In genomic region chr4:70996014-70996353, GRCh38 we compare ENCODE assay signal across 12 cellular contexts. TPM values are rescaled to one million over a fixed set of nuclear protein-coding genes. Genes with fewer than 3 reads are reported as not detected.
DNase-seq lines count a peak whose midpoint lies in the region; ATAC-seq, FAIRE-seq and TF ChIP-seq lines count a peak whose summit lies in the region.
"Had no signal": no experiment of that assay in that cellular context is flagged by ENCODE, and none has a peak within 500 bp of the region (broad histone marks: within the 10 kb centered on the region; RNA-seq: fewer than 3 reads in every experiment).

No MANE protein-coding gene starts in this region.

- intact Hi-C loops in HepG2 (cut with micrococcal nuclease; ENCODE audit: unreplicated experiment) (loop anchor here (10.0 kb wide), 1 partner anchor 291 kb away; no protein-coding TSS in a partner anchor), right lobe of liver (cut with DNase I) (no loop called here), upper lobe of right lung (cut with DNase I) (no loop called here)

- H3K4me1 ChIP-seq in HepG2 (ENCODE audit: insufficient read depth, low read length) (peaks cover 43% of the 10 kb centered on the region), right lobe of liver (peaks cover 0 to 11% (median 0%) of the 10 kb centered on the region in 4 donors), hepatocyte (ENCODE audit: insufficient read depth) (no peaks in the 10 kb centered on the region), upper lobe of right lung (peaks cover 14% of the 10 kb centered on the region)

- no peak for TF ChIP-seq EP300 in HepG2 (IDR thresholded peaks at IDR 0.05; ENCODE audit: low read depth in 2 of 2, low read length in 2 of 2)
- no peak for TF ChIP-seq EP300 in HepG2 (CRISPR knock-in tag; IDR thresholded peaks at IDR 0.05; ENCODE audit: borderline replicate concordance)

- H3K9me3 ChIP-seq in HepG2 (ENCODE audit: low read length) (no peaks in the 10 kb centered on the region), right lobe of liver (no peaks in the 10 kb centered on the region), hepatocyte (ENCODE audit: low read depth) (no peaks in the 10 kb centered on the region), upper lobe of right lung (no peaks in the 10 kb centered on the region)

- no peak for FAIRE-seq in HepG2 (lab: Jason Lieb, UNC)
- FAIRE-seq: urothelium cell line had no signal

- DNase-seq in HepG2 (ENCODE audit: low spot score) (no peak), right lobe of liver (no peak), hepatocyte (ENCODE audit: low spot score) (no peak), upper lobe of right lung (no peak), NCI-H1694 treated with DMSO at 0.1 percent for 48 hours (lab: John Stamatoyannopoulos, UW) (no peak), T1000 (lab: John Stamatoyannopoulos, UW) (no peak)
- DNase-seq in central memory CD4-positive, alpha-beta T cell = no peak
- DNase-seq: NCI-H1092 treated with DMSO at 0.1 percent for 48 hours, SHP77 had no signal

- no TSS peak for BruUV-seq in HepG2 (replicated peaks; lab: Mats Ljungman, UMichigan)

- WGBS in HepG2 (ENCODE audit: low lambda C conversion rate) = 57% methylated on average over 4 of the region's 4 CpGs
- 51% methylated on average over 3 of the region's 4 CpGs for WGBS in right lobe of liver (ENCODE audit: insufficient coverage, low coverage, low lambda C conversion rate, missing lambda C conversion rate)
- 79% methylated on average over 4 of the region's 4 CpGs for WGBS in hepatocyte (ENCODE audit: low lambda C conversion rate, missing lambda C conversion rate)

- H3K27ac ChIP-seq in HepG2 (ENCODE audit: extremely low read length, insufficient read depth, low read length) (no peak overlapping the region), right lobe of liver (no peak overlapping the region), hepatocyte (no peak overlapping the region), upper lobe of right lung (no peak overlapping the region)
- H3K27ac ChIP-seq: epithelial cell of prostate had no signal

- in situ Hi-C loops in HepG2 (cut with HindIII; ENCODE audit: extremely low pct_ligation_motif_present, low pct_unique_long_range_greater_than_20kb) = loop anchor here (10.0 kb wide), 1 partner anchor 151 kb away; no protein-coding TSS in a partner anchor

- H3K9me2 ChIP-seq in hepatocyte (replicated peaks; ENCODE audit: insufficient read depth) = no peaks in the 10 kb centered on the region

- ATAC-seq in HepG2 (no peak), right lobe of liver (no peak), upper lobe of right lung (no peak)

- H3K36me3 ChIP-seq in HepG2 (replicated peaks in 1 of 2; ENCODE audit: control insufficient read depth in 1 of 2, insufficient read depth in 2 of 2, low read length in 2 of 2) (no peaks in the 10 kb centered on the region; a peak in 1 of 5 replicates), right lobe of liver (no peaks in the 10 kb centered on the region), hepatocyte (replicated peaks; ENCODE audit: insufficient read depth, low read depth) (no peaks in the 10 kb centered on the region), upper lobe of right lung (peaks cover 10% of the 10 kb centered on the region)

- no peaks in the 10 kb centered on the region; the same call in 1 of the 2 replicates for H4K20me1 ChIP-seq in HepG2 (ENCODE audit: insufficient read depth, low read length)
- no peaks in the 10 kb centered on the region for H4K20me1 ChIP-seq in hepatocyte (ENCODE audit: insufficient read depth, poor library complexity, severe bottlenecking)

- H3K27me3 ChIP-seq in HepG2 (ENCODE audit: control insufficient read depth in 1 of 2, insufficient read depth in 2 of 2, low read length in 2 of 2) (no peaks in the 10 kb centered on the region), right lobe of liver (no peaks in the 10 kb centered on the region), hepatocyte (no peaks in the 10 kb centered on the region), upper lobe of right lung (no peaks in the 10 kb centered on the region)

- CTCF ChIA-PET in HepG2 (lab: Yijun Ruan, JAX; ENCODE audit: low intra/inter-chr PET ratio, low total read pairs) = no interaction called here

- no peak overlapping the region for H2AFZ ChIP-seq in HepG2 (ENCODE audit: low read length)
- no peak overlapping the region for H2AFZ ChIP-seq in hepatocyte

- no peak overlapping the region for H3K9ac ChIP-seq in HepG2 (ENCODE audit: insufficient read depth, low read depth, low read length)

- no peak for TF ChIP-seq RAD21 in HepG2 (CRISPR knock-in tag; IDR thresholded peaks at IDR 0.05)

- H3K4me3 ChIP-seq in HepG2 (replicated peaks in 1 of 3; ENCODE audit: insufficient read depth in 1 of 3, low read depth in 2 of 3, low read length in 3 of 3) = peak overlapping the region in 1 of 3 experiments; percentile 92; a peak in 2 of 6 replicates
- H3K4me3 ChIP-seq in right lobe of liver = no peak overlapping the region
- H3K4me3 ChIP-seq in WI38 (ENCODE audit: low read depth, low read length) = peak overlapping the region; percentile 13; the same call in 1 of the 2 replicates
- no peak overlapping the region for H3K4me3 ChIP-seq in hepatocyte
- peak overlapping the region; percentile 62 for H3K4me3 ChIP-seq in upper lobe of right lung

- peak overlapping the region; percentile 57 for H3K4me2 ChIP-seq in HepG2 (ENCODE audit: low read depth, low read length)
- peak overlapping the region; percentile 21 for H3K4me2 ChIP-seq in hepatocyte

- POLR2A ChIA-PET in HepG2 (lab: Yijun Ruan, JAX) = no interaction called here

- TF ChIP-seq POLR2A in HepG2 (IDR thresholded peaks at IDR 0.05; ENCODE audit: insufficient read depth in 1 of 2, low read depth in 2 of 2, low read length in 2 of 2) = no peak
- no peak for TF ChIP-seq POLR2A in right lobe of liver (IDR thresholded peaks at IDR 0.05)

- TF ChIP-seq CTCF in HepG2 (CRISPR knock-in tag; IDR thresholded peaks at IDR 0.05) (no peak), right lobe of liver (IDR thresholded peaks at IDR 0.05) (no peak), WI38 (IDR thresholded peaks at IDR 0.05; ENCODE audit: low read depth, low read length) (no peak), hepatocyte (IDR thresholded peaks at IDR 0.05; ENCODE audit: poor library complexity) (no peak), upper lobe of right lung (IDR thresholded peaks at IDR 0.05) (no peak)

- H3K79me2 ChIP-seq in HepG2 (ENCODE audit: insufficient read depth, low read length) (peaks cover 42% of the 10 kb centered on the region), hepatocyte (peaks cover 62% of the 10 kb centered on the region)

TF ChIP-seq in HepG2, 621 proteins besides CTCF, POLR2A, EP300 and RAD21:
- TF ChIP-seq ZZZ3 (CRISPR knock-in tag; IDR thresholded peaks at IDR 0.05; ENCODE audit: borderline replicate concordance) (no peak), SATB2 (CRISPR knock-in tag; IDR thresholded peaks at IDR 0.05) (no peak), NAIF1 (CRISPR knock-in tag; IDR thresholded peaks at IDR 0.05; ENCODE audit: borderline replicate concordance) (no peak), TSC22D2 (CRISPR knock-in tag; IDR thresholded peaks at IDR 0.05; ENCODE audit: borderline replicate concordance) (no peak), RFX1 (IDR thresholded peaks at IDR 0.05) (no peak), BCL6 (CRISPR knock-in tag; IDR thresholded peaks at IDR 0.05) (no peak), EED (CRISPR knock-in tag; IDR thresholded peaks at IDR 0.05) (no peak), ZNF260 (CRISPR knock-in tag; IDR thresholded peaks at IDR 0.05; ENCODE audit: borderline replicate concordance, low read depth) (no peak), KLF9 (CRISPR knock-in tag; IDR thresholded peaks at IDR 0.05; ENCODE audit: low read depth) (no peak), ZBTB38 (CRISPR knock-in tag; IDR thresholded peaks at IDR 0.05) (no peak), MBNL3 (CRISPR knock-in tag; conservative IDR thresholded peaks at IDR 0.05) (no peak), ZNF460 (CRISPR knock-in tag; IDR thresholded peaks at IDR 0.05; ENCODE audit: borderline replicate concordance) (no peak), ZFP1 (CRISPR knock-in tag; IDR thresholded peaks at IDR 0.05) (no peak)

RNA-seq across cellular contexts. Expression of gene DCK, which starts 2.5 kb away (rescaled TPM):
- total RNA-seq in HepG2 (2016; rRNA removed; fragmentation: Illumina TruSeq; extraction: Trizol) = 21.8 and 33.5 TPM in 2 replicates
- 3.2 and 3.3 TPM in 2 replicates for total RNA-seq in HepG2 (2016; cell fraction: cytosol; rRNA removed; fragmentation: Illumina TruSeq; extraction: Trizol; ENCODE audit: low read depth)
- total RNA-seq in HepG2 (2016; cell fraction: insoluble cytoplasmic fraction; rRNA removed; fragmentation: Illumina TruSeq; extraction: Trizol) = 22.5 and 31.3 TPM in 2 replicates
- total RNA-seq in HepG2 (2016; cell fraction: membrane; rRNA removed; fragmentation: Illumina TruSeq; extraction: Trizol) = 12.4 and 13.6 TPM in 2 replicates
- 13.0 and 17.9 TPM in 2 replicates for total RNA-seq in HepG2 (2016; cell fraction: nucleus; rRNA removed; fragmentation: Illumina TruSeq; extraction: Trizol)
- polyA plus RNA-seq in HepG2 (2011; rRNA removed) = 3.3 and 5.7 TPM in 2 replicates
- polyA plus RNA-seq in HepG2 (2011; cell fraction: cytosol; rRNA removed) = 2.4 and 3.3 TPM in 2 replicates
- 1.6 and 2.1 TPM in 2 replicates for polyA plus RNA-seq in HepG2 (2011; cell fraction: nucleus; rRNA removed)
- polyA plus RNA-seq in HepG2 (2012) = 5.4 and 10.5 TPM in 2 replicates
- polyA plus RNA-seq in HepG2 (2016; cell fraction: cytosol; fragmentation: Illumina TruSeq; extraction: Trizol; ENCODE audit: low read depth) = 2.2 and 2.3 TPM in 2 replicates
- 34.0 and 37.2 TPM in 2 replicates for polyA plus RNA-seq in HepG2 (2016; cell fraction: insoluble cytoplasmic fraction; fragmentation: Illumina TruSeq; extraction: Trizol; ENCODE audit: low read depth)
- polyA plus RNA-seq in HepG2 (2016; cell fraction: membrane; fragmentation: Illumina TruSeq; extraction: Trizol; ENCODE audit: low read depth) = 7.5 and 8.5 TPM in 2 replicates
- polyA plus RNA-seq in HepG2 (2016; cell fraction: nucleus; fragmentation: Illumina TruSeq; extraction: Trizol; ENCODE audit: insufficient read depth, low read depth) = 16.6 and 18.1 TPM in 2 replicates
- polyA minus RNA-seq in HepG2 (2011; rRNA and poly(A)+ RNA removed; ENCODE audit: low replicate concordance) = 1.2 TPM in 2 replicates
- 4.8 TPM in 2 replicates for polyA minus RNA-seq in HepG2 (2011; cell fraction: cytosol; rRNA and poly(A)+ RNA removed)
- polyA minus RNA-seq in HepG2 (2011; cell fraction: nucleus; rRNA and poly(A)+ RNA removed) = 5.1 and 13.9 TPM in 2 replicates
- total RNA-seq in right lobe of liver = 1 to 10 TPM; 1.9 to 7.2 (median 3.6) TPM
- 18.4 and 19.7 TPM in 2 replicates for total RNA-seq in hepatocyte
- 11.9 and 12.8 TPM in 2 replicates for polyA plus RNA-seq in hepatocyte
- 16.6 TPM for total RNA-seq in upper lobe of right lung

Comparison
In these comparisons a context has a peak if more than half of its experiments do, and no peak if none do; other contexts are left out.
1. H3K4me3 ChIP-seq: peak in WI38 (single experiment) and upper lobe of right lung (single experiment); none in right lobe of liver (0 of 3) and hepatocyte (single experiment).